ENCODE assay signal across 15 cellular contexts in the genomic region with DNA sequence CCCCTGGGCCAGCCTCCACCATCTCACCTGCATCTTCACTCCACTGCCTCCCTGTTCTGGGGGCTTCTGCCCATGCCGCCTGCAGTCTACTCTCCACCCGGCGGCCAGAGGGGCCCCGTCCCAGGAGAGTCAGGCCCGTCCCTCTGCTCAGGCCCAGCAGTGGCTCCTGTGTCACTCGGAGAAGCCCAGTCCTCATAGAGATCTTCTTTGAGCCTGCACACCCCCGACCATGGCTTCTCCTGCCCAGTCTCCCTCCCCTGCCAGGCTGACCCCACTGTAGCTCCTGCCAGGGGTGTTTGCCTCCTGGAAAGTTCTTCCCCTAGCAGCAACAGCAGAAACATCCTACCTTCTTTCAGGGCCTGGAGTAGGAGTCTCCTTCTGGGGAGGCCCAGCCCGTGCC. TPM values are rescaled to one million over a fixed set of nuclear protein-coding genes. Genes with fewer than 3 reads are reported as not detected.
DNase-seq lines count a peak whose midpoint lies in the region; ATAC-seq and TF ChIP-seq lines count a peak whose summit lies in the region.
"Had no signal": no experiment of that assay in that cellular context is flagged by ENCODE, and none has a peak within 500 bp of the region (broad histone marks: within the 10 kb centered on the region; RNA-seq: fewer than 3 reads in every experiment).

No MANE protein-coding gene starts in this region.

- peaks cover 0 to 11% (median 3%) of the 10 kb centered on the region in 4 donors for H3K4me1 Mint-ChIP-seq in CD4-positive, CD25-positive, alpha-beta regulatory T cell
- H3K4me1 Mint-ChIP-seq in endodermal cell: peaks cover 13% of the 10 kb centered on the region

- no peak overlapping the region for H3K9ac ChIP-seq in endodermal cell (ENCODE audit: extremely low read depth, low read length, poor library complexity, severe bottlenecking)
- H3K9ac ChIP-seq in SK-N-SH: no peak overlapping the region
- H3K9ac ChIP-seq: KMS-11 had no signal

- no peaks in the 10 kb centered on the region for H3K9me3 Mint-ChIP-seq in CD4-positive, CD25-positive, alpha-beta regulatory T cell
- no peaks in the 10 kb centered on the region for H3K9me3 Mint-ChIP-seq in endodermal cell
- H3K9me3 Mint-ChIP-seq: CD4-positive, alpha-beta T cell; IgD-negative memory B cell had no signal

- H3K4me2 ChIP-seq in osteoblast (ENCODE audit: insufficient read depth, low read length): no peak overlapping the region
- H3K4me2 ChIP-seq in SK-N-SH: no peak overlapping the region
- H3K4me2 ChIP-seq: A549, KMS-11 had no signal

- no peaks in the 10 kb centered on the region for H3K36me3 Mint-ChIP-seq in CD4-positive, CD25-positive, alpha-beta regulatory T cell
- no peaks in the 10 kb centered on the region for H3K36me3 Mint-ChIP-seq in endodermal cell (ENCODE audit: low read depth)
- H3K36me3 Mint-ChIP-seq: IgD-negative memory B cell had no signal

- no peak overlapping the region for H3K4me3 ChIP-seq in CD4-positive, CD25-positive, alpha-beta regulatory T cell (ENCODE audit: low read depth, low read length)
- H3K4me3 ChIP-seq in H7 (ENCODE audit: insufficient read depth, low read depth, low read length): no peak overlapping the region
- H3K4me3 ChIP-seq in endodermal cell (ENCODE audit: low read length): no peak overlapping the region
- no peak overlapping the region for H3K4me3 ChIP-seq in osteoblast (ENCODE audit: insufficient read depth, low read length)
- no peak overlapping the region for H3K4me3 ChIP-seq in SK-N-SH (ENCODE audit: low read depth in 2 of 2, low read length in 1 of 2)
- H3K4me3 ChIP-seq: A549, GM12878 had no signal

- no peak for ATAC-seq in CD4-positive, CD25-positive, alpha-beta regulatory T cell (ENCODE audit: low read depth in 2 of 2)
- no peak for ATAC-seq in GM18520 (IDR thresholded peaks at IDR 0.05; ENCODE audit: unreplicated experiment)
- no peak for ATAC-seq in GM21576 (IDR thresholded peaks at IDR 0.05; ENCODE audit: unreplicated experiment)
- ATAC-seq: GM12878, HCT116 had no signal

- no peak overlapping the region for H3K4me3 Mint-ChIP-seq in CD4-positive, CD25-positive, alpha-beta regulatory T cell
- H3K4me3 Mint-ChIP-seq in endodermal cell: no peak overlapping the region
- H3K4me3 Mint-ChIP-seq: CD4-positive, alpha-beta T cell; IgD-negative memory B cell had no signal

- H2AFZ ChIP-seq in osteoblast (ENCODE audit: low read length) (no peak overlapping the region), SK-N-SH (ENCODE audit: low read depth) (no peak overlapping the region)

- no peak for TF ChIP-seq RAD21 in SK-N-SH (IDR thresholded peaks at IDR 0.05; ENCODE audit: low read length)

- no peaks in the 10 kb centered on the region for H3K4me1 ChIP-seq in CD4-positive, CD25-positive, alpha-beta regulatory T cell (ENCODE audit: control insufficient read depth, insufficient read depth, low read length, poor library complexity, severe bottlenecking)
- H3K4me1 ChIP-seq in endodermal cell (ENCODE audit: control insufficient read depth, insufficient read depth, low read length): peaks cover 2% of the 10 kb centered on the region
- H3K4me1 ChIP-seq in osteoblast (ENCODE audit: insufficient read depth, low read length): no peaks in the 10 kb centered on the region
- H3K4me1 ChIP-seq in SK-N-SH (ENCODE audit: control insufficient read depth in 1 of 2, insufficient read depth in 2 of 2, low read depth in 1 of 2, low read length in 1 of 2): peaks cover 0 to 19% of the 10 kb centered on the region in 2 experiments; a peak in 1 of 4 replicates
- H3K4me1 ChIP-seq: A549 had no signal

- WGBS in endodermal cell (ENCODE audit: insufficient coverage in 1 of 2, insufficient read length in 1 of 2), 2 experiments: 80 to 87% methylated on average over 8 of the region's 8 CpGs
- WGBS in SK-N-SH (ENCODE audit: low lambda C conversion rate): 79% methylated on average over 6 of the region's 8 CpGs

- DNase-seq in CD4-positive, CD25-positive, alpha-beta regulatory T cell: no peak
- DNase-seq in H7 (peak; percentile 70), endodermal cell (no peak), osteoblast (ENCODE audit: insufficient read length, low spot score, missing footprints) (peak; percentile 68), SK-N-SH (no peak)
- DNase-seq: Calu3; CD4-positive, alpha-beta T cell; DMS79 had no signal

- H3K9me2 ChIP-seq in SK-N-SH: no peaks in the 10 kb centered on the region

- H3K36me3 ChIP-seq in CD4-positive, CD25-positive, alpha-beta regulatory T cell (ENCODE audit: control insufficient read depth, insufficient read depth, low read length): no peaks in the 10 kb centered on the region
- H3K36me3 ChIP-seq in H7 (replicated peaks; ENCODE audit: control insufficient read depth, insufficient read depth, low read length) (no peaks in the 10 kb centered on the region), endodermal cell (ENCODE audit: control insufficient read depth, insufficient read depth, low read length) (no peaks in the 10 kb centered on the region), osteoblast (ENCODE audit: insufficient read depth, low read length) (no peaks in the 10 kb centered on the region), SK-N-SH (replicated peaks in 1 of 2; ENCODE audit: control insufficient read depth in 1 of 2, insufficient read depth in 2 of 2, low read length in 1 of 2) (no peaks in the 10 kb centered on the region)

- peaks cover 8% of the 10 kb centered on the region for H3K27me3 Mint-ChIP-seq in CD4-positive, CD25-positive, alpha-beta regulatory T cell
- H3K27me3 Mint-ChIP-seq in endodermal cell (ENCODE audit: insufficient read depth): peaks cover 3% of the 10 kb centered on the region
- H3K27me3 Mint-ChIP-seq: CD4-positive, alpha-beta T cell had no signal

- no peak for TF ChIP-seq EP300 in SK-N-SH (IDR thresholded peaks at IDR 0.05; ENCODE audit: borderline replicate concordance in 1 of 2, low read depth in 1 of 2, low read length in 1 of 2)

- CTCF ChIA-PET in SK-N-SH (lab: Yijun Ruan, JAX): no interaction called here

- H3K27me3 ChIP-seq in CD4-positive, CD25-positive, alpha-beta regulatory T cell (ENCODE audit: control insufficient read depth, insufficient read depth, low read length): no peaks in the 10 kb centered on the region
- H3K27me3 ChIP-seq in H7 (ENCODE audit: control insufficient read depth, insufficient read depth, low read length) (no peaks in the 10 kb centered on the region), endodermal cell (ENCODE audit: control insufficient read depth, insufficient read depth, low read length, poor library complexity, severe bottlenecking) (no peaks in the 10 kb centered on the region), osteoblast (ENCODE audit: insufficient read depth, low read length) (peaks cover 30% of the 10 kb centered on the region), SK-N-SH (ENCODE audit: insufficient read depth) (peaks cover 15% of the 10 kb centered on the region; the same call in 1 of the 2 replicates)

- H3K9me3 ChIP-seq in CD4-positive, CD25-positive, alpha-beta regulatory T cell (ENCODE audit: control insufficient read depth in 2 of 2, low read length in 2 of 2): no peaks in the 10 kb centered on the region
- no peaks in the 10 kb centered on the region for H3K9me3 ChIP-seq in endodermal cell (ENCODE audit: control insufficient read depth, low read length)
- H3K9me3 ChIP-seq in osteoblast (ENCODE audit: low read depth, low read length): no peaks in the 10 kb centered on the region
- no peaks in the 10 kb centered on the region for H3K9me3 ChIP-seq in SK-N-SH
- H3K9me3 ChIP-seq: A549 had no signal

- no peak for TF ChIP-seq CTCF in endodermal cell (conservative IDR thresholded peaks at IDR 0.05)
- TF ChIP-seq CTCF in osteoblast (IDR thresholded peaks at IDR 0.05; ENCODE audit: extremely low read depth, low read depth, low read length): no peak
- TF ChIP-seq CTCF in SK-N-SH (IDR thresholded peaks at IDR 0.05): no peak

- no peaks in the 10 kb centered on the region for H3F3A ChIP-seq in SK-N-SH (replicated peaks; ENCODE audit: insufficient read depth)

- H4K20me1 ChIP-seq in osteoblast (ENCODE audit: insufficient read depth, low read length) (no peaks in the 10 kb centered on the region), SK-N-SH (ENCODE audit: insufficient read depth) (no peaks in the 10 kb centered on the region)

- H3K79me2 ChIP-seq in osteoblast (ENCODE audit: insufficient read depth, low read length) (no peaks in the 10 kb centered on the region), SK-N-SH (ENCODE audit: insufficient read depth) (no peaks in the 10 kb centered on the region)

- no peak overlapping the region for H3K27ac ChIP-seq in CD4-positive, CD25-positive, alpha-beta regulatory T cell (ENCODE audit: insufficient read depth, low read length, poor library complexity, severe bottlenecking)
- no peak overlapping the region for H3K27ac ChIP-seq in endodermal cell (ENCODE audit: low read depth, low read length)
- H3K27ac ChIP-seq in osteoblast (ENCODE audit: low read depth, low read length): no peak overlapping the region
- H3K27ac ChIP-seq in SK-N-SH (ENCODE audit: low read depth in 2 of 2, low read length in 1 of 2): no peak overlapping the region
- H3K27ac ChIP-seq: A549, KMS-11 had no signal

- POLR2A ChIA-PET in SK-N-SH (lab: Yijun Ruan, JAX): no interaction called here

- peak overlapping the region in 2 of 3 donors; percentile 80 to 86 for H3K27ac Mint-ChIP-seq in CD4-positive, CD25-positive, alpha-beta regulatory T cell
- H3K27ac Mint-ChIP-seq in endodermal cell: peak overlapping the region; percentile 37
- H3K27ac Mint-ChIP-seq: CD4-positive, alpha-beta T cell; IgD-negative memory B cell had no signal

RNA-seq across cellular contexts. Expression of gene NOL4L, which starts 22.2 kb away (rescaled TPM):
- 84.8 TPM for total RNA-seq in CD4-positive, CD25-positive, alpha-beta regulatory T cell
- 10 to 100 TPM in 3 of 4 donors, 1 to 10 TPM in 1; 7.1 to 11.4 (median 10.6) TPM for polyA plus RNA-seq in CD4-positive, CD25-positive, alpha-beta regulatory T cell
- total RNA-seq in H7 (2014; rRNA removed; shearing (Covaris generic)): 26.6 and 28.1 TPM in 2 replicates
- total RNA-seq in endodermal cell (10 to 100 TPM; 39.6 to 50.7 TPM), osteoblast (5.9 and 6.2 TPM in 2 replicates)
- 44.8 TPM for polyA plus RNA-seq in endodermal cell (2013, experiment 1 of 2)
- 45.4 TPM for polyA plus RNA-seq in endodermal cell (2013, experiment 2 of 2)
- 10.4 and 14.3 TPM in 2 replicates for polyA plus RNA-seq in SK-N-SH (2012; rRNA removed)
- 8.7 and 10.6 TPM in 2 replicates for polyA plus RNA-seq in SK-N-SH (2012; cell fraction: cytosol; rRNA removed)
- 35.9 and 37.2 TPM in 2 replicates for polyA plus RNA-seq in SK-N-SH (2012; cell fraction: nucleus; rRNA removed)

Comparison
In these comparisons a context has a peak if more than half of its experiments do, and no peak if none do; other contexts are left out.
1. DNase-seq: peak in H7 (single experiment) and osteoblast (single experiment); none in CD4-positive, CD25-positive, alpha-beta regulatory T cell (0 of 3), endodermal cell (single experiment) and SK-N-SH (single experiment).